Comparison of ENCODE assay signal across 1 cellular context in genomic region chr17:78360371-78361226, GRCh38.
A peak's percentile ranks its signal among the peaks of the same experiment; 100 is the strongest.
TF ChIP-seq lines count a peak whose summit lies in the region.

No MANE protein-coding gene starts in this region.

TF ChIP-seq in HepG2, 621 proteins besides CTCF, POLR2A, EP300 and RAD21 (continued from another document and continues in another):
- TF ChIP-seq ZSCAN30 (CRISPR knock-in tag; IDR thresholded peaks at IDR 0.05) = no peak; the same call in 1 of the 2 replicates
- TF ChIP-seq ZUFSP (CRISPR knock-in tag; IDR thresholded peaks at IDR 0.05; ENCODE audit: borderline replicate concordance) = no peak
- 0 out of 2 replicates have a peak, but pooled peaks have one; percentile 21 for TF ChIP-seq MIER2 (CRISPR knock-in tag; IDR thresholded peaks at IDR 0.05)
- peak; percentile 45; the same call in 1 of the 2 replicates for TF ChIP-seq ZNF792 (CRISPR knock-in tag; IDR thresholded peaks at IDR 0.05)
- TF ChIP-seq HINFP (CRISPR knock-in tag; IDR thresholded peaks at IDR 0.05; ENCODE audit: low read depth) = no peak; the same call in 1 of the 2 replicates
- no peak for TF ChIP-seq POLR2AphosphoS2 (IDR thresholded peaks at IDR 0.05; ENCODE audit: low read depth, low read length)
- no peak for TF ChIP-seq ARNT (IDR thresholded peaks at IDR 0.05)
- TF ChIP-seq, protein P1, sequence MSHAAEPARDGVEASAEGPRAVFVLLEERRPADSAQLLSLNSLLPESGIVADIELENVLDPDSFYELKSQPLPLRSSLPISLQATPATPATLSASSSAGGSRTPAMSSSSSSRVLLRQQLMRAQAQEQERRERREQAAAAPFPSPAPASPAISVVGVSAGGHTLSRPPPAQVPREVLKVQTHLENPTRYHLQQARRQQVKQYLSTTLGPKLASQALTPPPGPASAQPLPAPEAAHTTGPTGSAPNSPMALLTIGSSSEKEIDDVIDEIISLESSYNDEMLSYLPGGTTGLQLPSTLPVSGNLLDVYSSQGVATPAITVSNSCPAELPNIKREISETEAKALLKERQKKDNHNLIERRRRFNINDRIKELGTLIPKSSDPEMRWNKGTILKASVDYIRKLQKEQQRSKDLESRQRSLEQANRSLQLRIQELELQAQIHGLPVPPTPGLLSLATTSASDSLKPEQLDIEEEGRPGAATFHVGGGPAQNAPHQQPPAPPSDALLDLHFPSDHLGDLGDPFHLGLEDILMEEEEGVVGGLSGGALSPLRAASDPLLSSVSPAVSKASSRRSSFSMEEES (CRISPR knock-in tag; IDR thresholded peaks at IDR 0.05) = peak; percentile 50; the same call in 1 of the 2 replicates
- TF ChIP-seq NAIF1 (CRISPR knock-in tag; IDR thresholded peaks at IDR 0.05; ENCODE audit: borderline replicate concordance) = no peak
- TF ChIP-seq TBP (CRISPR knock-in tag; IDR thresholded peaks at IDR 0.05) = no peak
- TF ChIP-seq, protein P2, sequence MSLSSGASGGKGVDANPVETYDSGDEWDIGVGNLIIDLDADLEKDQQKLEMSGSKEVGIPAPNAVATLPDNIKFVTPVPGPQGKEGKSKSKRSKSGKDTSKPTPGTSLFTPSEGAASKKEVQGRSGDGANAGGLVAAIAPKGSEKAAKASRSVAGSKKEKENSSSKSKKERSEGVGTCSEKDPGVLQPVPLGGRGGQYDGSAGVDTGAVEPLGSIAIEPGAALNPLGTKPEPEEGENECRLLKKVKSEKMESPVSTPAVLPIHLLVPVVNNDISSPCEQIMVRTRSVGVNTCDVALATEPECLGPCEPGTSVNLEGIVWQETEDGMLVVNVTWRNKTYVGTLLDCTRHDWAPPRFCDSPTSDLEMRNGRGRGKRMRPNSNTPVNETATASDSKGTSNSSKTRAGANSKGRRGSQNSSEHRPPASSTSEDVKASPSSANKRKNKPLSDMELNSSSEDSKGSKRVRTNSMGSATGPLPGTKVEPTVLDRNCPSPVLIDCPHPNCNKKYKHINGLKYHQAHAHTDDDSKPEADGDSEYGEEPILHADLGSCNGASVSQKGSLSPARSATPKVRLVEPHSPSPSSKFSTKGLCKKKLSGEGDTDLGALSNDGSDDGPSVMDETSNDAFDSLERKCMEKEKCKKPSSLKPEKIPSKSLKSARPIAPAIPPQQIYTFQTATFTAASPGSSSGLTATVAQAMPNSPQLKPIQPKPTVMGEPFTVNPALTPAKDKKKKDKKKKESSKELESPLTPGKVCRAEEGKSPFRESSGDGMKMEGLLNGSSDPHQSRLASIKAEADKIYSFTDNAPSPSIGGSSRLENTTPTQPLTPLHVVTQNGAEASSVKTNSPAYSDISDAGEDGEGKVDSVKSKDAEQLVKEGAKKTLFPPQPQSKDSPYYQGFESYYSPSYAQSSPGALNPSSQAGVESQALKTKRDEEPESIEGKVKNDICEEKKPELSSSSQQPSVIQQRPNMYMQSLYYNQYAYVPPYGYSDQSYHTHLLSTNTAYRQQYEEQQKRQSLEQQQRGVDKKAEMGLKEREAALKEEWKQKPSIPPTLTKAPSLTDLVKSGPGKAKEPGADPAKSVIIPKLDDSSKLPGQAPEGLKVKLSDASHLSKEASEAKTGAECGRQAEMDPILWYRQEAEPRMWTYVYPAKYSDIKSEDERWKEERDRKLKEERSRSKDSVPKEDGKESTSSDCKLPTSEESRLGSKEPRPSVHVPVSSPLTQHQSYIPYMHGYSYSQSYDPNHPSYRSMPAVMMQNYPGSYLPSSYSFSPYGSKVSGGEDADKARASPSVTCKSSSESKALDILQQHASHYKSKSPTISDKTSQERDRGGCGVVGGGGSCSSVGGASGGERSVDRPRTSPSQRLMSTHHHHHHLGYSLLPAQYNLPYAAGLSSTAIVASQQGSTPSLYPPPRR (CRISPR knock-in tag; IDR thresholded peaks at IDR 0.05; ENCODE audit: borderline replicate concordance) = peak; percentile 48; the same call in 1 of the 2 replicates
- TF ChIP-seq ZBTB7A (CRISPR knock-in tag; IDR thresholded peaks at IDR 0.05) = peak; percentile 40; the same call in 1 of the 2 replicates
- TF ChIP-seq ZNF746 (CRISPR knock-in tag; IDR thresholded peaks at IDR 0.05) = peak; percentile 16; the same call in 1 of the 2 replicates
- TF ChIP-seq JUNB (CRISPR knock-in tag; IDR thresholded peaks at IDR 0.05; ENCODE audit: borderline replicate concordance) = no peak
- no peak for TF ChIP-seq TMF1 (CRISPR knock-in tag; IDR thresholded peaks at IDR 0.05; ENCODE audit: low read depth)
- no peak for TF ChIP-seq ZNF253 (CRISPR knock-in tag; IDR thresholded peaks at IDR 0.05; ENCODE audit: borderline replicate concordance)
- TF ChIP-seq, protein P3, sequence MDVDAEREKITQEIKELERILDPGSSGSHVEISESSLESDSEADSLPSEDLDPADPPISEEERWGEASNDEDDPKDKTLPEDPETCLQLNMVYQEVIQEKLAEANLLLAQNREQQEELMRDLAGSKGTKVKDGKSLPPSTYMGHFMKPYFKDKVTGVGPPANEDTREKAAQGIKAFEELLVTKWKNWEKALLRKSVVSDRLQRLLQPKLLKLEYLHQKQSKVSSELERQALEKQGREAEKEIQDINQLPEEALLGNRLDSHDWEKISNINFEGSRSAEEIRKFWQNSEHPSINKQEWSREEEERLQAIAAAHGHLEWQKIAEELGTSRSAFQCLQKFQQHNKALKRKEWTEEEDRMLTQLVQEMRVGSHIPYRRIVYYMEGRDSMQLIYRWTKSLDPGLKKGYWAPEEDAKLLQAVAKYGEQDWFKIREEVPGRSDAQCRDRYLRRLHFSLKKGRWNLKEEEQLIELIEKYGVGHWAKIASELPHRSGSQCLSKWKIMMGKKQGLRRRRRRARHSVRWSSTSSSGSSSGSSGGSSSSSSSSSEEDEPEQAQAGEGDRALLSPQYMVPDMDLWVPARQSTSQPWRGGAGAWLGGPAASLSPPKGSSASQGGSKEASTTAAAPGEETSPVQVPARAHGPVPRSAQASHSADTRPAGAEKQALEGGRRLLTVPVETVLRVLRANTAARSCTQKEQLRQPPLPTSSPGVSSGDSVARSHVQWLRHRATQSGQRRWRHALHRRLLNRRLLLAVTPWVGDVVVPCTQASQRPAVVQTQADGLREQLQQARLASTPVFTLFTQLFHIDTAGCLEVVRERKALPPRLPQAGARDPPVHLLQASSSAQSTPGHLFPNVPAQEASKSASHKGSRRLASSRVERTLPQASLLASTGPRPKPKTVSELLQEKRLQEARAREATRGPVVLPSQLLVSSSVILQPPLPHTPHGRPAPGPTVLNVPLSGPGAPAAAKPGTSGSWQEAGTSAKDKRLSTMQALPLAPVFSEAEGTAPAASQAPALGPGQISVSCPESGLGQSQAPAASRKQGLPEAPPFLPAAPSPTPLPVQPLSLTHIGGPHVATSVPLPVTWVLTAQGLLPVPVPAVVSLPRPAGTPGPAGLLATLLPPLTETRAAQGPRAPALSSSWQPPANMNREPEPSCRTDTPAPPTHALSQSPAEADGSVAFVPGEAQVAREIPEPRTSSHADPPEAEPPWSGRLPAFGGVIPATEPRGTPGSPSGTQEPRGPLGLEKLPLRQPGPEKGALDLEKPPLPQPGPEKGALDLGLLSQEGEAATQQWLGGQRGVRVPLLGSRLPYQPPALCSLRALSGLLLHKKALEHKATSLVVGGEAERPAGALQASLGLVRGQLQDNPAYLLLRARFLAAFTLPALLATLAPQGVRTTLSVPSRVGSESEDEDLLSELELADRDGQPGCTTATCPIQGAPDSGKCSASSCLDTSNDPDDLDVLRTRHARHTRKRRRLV (CRISPR knock-in tag; IDR thresholded peaks at IDR 0.05) = peak; percentile 70
- no peak for TF ChIP-seq RFX1 (IDR thresholded peaks at IDR 0.05)
- no peak for TF ChIP-seq IKZF4 (CRISPR knock-in tag; IDR thresholded peaks at IDR 0.05; ENCODE audit: borderline replicate concordance, low read depth, not compliant biosample characterization)
- TF ChIP-seq, protein P4, sequence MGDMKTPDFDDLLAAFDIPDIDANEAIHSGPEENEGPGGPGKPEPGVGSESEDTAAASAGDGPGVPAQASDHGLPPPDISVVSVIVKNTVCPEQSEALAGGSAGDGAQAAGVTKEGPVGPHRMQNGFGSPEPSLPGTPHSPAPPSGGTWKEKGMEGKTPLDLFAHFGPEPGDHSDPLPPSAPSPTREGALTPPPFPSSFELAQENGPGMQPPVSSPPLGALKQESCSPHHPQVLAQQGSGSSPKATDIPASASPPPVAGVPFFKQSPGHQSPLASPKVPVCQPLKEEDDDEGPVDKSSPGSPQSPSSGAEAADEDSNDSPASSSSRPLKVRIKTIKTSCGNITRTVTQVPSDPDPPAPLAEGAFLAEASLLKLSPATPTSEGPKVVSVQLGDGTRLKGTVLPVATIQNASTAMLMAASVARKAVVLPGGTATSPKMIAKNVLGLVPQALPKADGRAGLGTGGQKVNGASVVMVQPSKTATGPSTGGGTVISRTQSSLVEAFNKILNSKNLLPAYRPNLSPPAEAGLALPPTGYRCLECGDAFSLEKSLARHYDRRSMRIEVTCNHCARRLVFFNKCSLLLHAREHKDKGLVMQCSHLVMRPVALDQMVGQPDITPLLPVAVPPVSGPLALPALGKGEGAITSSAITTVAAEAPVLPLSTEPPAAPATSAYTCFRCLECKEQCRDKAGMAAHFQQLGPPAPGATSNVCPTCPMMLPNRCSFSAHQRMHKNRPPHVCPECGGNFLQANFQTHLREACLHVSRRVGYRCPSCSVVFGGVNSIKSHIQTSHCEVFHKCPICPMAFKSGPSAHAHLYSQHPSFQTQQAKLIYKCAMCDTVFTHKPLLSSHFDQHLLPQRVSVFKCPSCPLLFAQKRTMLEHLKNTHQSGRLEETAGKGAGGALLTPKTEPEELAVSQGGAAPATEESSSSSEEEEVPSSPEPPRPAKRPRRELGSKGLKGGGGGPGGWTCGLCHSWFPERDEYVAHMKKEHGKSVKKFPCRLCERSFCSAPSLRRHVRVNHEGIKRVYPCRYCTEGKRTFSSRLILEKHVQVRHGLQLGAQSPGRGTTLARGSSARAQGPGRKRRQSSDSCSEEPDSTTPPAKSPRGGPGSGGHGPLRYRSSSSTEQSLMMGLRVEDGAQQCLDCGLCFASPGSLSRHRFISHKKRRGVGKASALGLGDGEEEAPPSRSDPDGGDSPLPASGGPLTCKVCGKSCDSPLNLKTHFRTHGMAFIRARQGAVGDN (CRISPR knock-in tag; IDR thresholded peaks at IDR 0.05) = peak; percentile 78
- no peak for TF ChIP-seq ZNF441 (CRISPR knock-in tag; IDR thresholded peaks at IDR 0.05; ENCODE audit: borderline replicate concordance)
- TF ChIP-seq ZNF501 (CRISPR knock-in tag; IDR thresholded peaks at IDR 0.05) = no peak; the same call in 1 of the 2 replicates
- no peak for TF ChIP-seq ZNF564 (CRISPR knock-in tag; IDR thresholded peaks at IDR 0.05)
- TF ChIP-seq HOXA5 (CRISPR knock-in tag; IDR thresholded peaks at IDR 0.05) = peak; percentile 71
- peak; percentile 37; the same call in 1 of the 2 replicates for TF ChIP-seq ZBTB37 (CRISPR knock-in tag; IDR thresholded peaks at IDR 0.05)
- TF ChIP-seq, protein P5, sequence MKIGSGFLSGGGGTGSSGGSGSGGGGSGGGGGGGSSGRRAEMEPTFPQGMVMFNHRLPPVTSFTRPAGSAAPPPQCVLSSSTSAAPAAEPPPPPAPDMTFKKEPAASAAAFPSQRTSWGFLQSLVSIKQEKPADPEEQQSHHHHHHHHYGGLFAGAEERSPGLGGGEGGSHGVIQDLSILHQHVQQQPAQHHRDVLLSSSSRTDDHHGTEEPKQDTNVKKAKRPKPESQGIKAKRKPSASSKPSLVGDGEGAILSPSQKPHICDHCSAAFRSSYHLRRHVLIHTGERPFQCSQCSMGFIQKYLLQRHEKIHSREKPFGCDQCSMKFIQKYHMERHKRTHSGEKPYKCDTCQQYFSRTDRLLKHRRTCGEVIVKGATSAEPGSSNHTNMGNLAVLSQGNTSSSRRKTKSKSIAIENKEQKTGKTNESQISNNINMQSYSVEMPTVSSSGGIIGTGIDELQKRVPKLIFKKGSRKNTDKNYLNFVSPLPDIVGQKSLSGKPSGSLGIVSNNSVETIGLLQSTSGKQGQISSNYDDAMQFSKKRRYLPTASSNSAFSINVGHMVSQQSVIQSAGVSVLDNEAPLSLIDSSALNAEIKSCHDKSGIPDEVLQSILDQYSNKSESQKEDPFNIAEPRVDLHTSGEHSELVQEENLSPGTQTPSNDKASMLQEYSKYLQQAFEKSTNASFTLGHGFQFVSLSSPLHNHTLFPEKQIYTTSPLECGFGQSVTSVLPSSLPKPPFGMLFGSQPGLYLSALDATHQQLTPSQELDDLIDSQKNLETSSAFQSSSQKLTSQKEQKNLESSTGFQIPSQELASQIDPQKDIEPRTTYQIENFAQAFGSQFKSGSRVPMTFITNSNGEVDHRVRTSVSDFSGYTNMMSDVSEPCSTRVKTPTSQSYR (CRISPR knock-in tag; IDR thresholded peaks at IDR 0.05; ENCODE audit: borderline replicate concordance) = no peak; the same call in 1 of the 2 replicates
